In genomic region chr16:86464044-86464443, GRCh38 we compare ENCODE assay signal across 2 cellular contexts.
TF ChIP-seq lines count a peak whose summit lies in the region.

No MANE protein-coding gene starts in this region.

TF ChIP-seq in GM12891, 5 proteins besides CTCF, POLR2A, EP300 and RAD21:
- TF ChIP-seq POU2F2 (IDR thresholded peaks at IDR 0.05; ENCODE audit: low read depth, low read length) = no peak
- TF ChIP-seq POLR2AphosphoS5 (IDR thresholded peaks at IDR 0.05; ENCODE audit: low read depth, low read length) = no peak
- no peak for TF ChIP-seq TAF1 (IDR thresholded peaks at IDR 0.05; ENCODE audit: low read depth, low read length)
- no peak for TF ChIP-seq PAX5 (IDR thresholded peaks at IDR 0.05; ENCODE audit: insufficient read depth, low read length, severe bottlenecking)
- no peak for TF ChIP-seq SPI1 (IDR thresholded peaks at IDR 0.05; ENCODE audit: low read depth, low read length)

TF ChIP-seq in IMR-90, 13 proteins besides CTCF, POLR2A, EP300 and RAD21:
- TF ChIP-seq MAFK (IDR thresholded peaks at IDR 0.05; ENCODE audit: low read depth, low read length) = no peak
- TF ChIP-seq ELK1 (IDR thresholded peaks at IDR 0.05; ENCODE audit: borderline replicate concordance, low read depth, low read length) = no peak
- TF ChIP-seq MXI1 (IDR thresholded peaks at IDR 0.05; ENCODE audit: borderline replicate concordance, low read depth, low read length) = no peak
- TF ChIP-seq CHD1 (IDR thresholded peaks at IDR 0.05; ENCODE audit: low read depth, low read length) = no peak
- TF ChIP-seq FOS (IDR thresholded peaks at IDR 0.05; ENCODE audit: low read depth, low read length) = no peak
- no peak for TF ChIP-seq RCOR1 (IDR thresholded peaks at IDR 0.05; ENCODE audit: insufficient replicate concordance, low read length)
- no peak for TF ChIP-seq NFE2L2 (IDR thresholded peaks at IDR 0.05; ENCODE audit: low read depth, low read length)
- TF ChIP-seq, protein P1, sequence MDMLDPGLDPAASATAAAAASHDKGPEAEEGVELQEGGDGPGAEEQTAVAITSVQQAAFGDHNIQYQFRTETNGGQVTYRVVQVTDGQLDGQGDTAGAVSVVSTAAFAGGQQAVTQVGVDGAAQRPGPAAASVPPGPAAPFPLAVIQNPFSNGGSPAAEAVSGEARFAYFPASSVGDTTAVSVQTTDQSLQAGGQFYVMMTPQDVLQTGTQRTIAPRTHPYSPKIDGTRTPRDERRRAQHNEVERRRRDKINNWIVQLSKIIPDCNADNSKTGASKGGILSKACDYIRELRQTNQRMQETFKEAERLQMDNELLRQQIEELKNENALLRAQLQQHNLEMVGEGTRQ (IDR thresholded peaks at IDR 0.05; ENCODE audit: low read depth, low read length) = no peak
- TF ChIP-seq SMC3 (IDR thresholded peaks at IDR 0.05; ENCODE audit: low read depth, low read length) = no peak
- no peak for TF ChIP-seq RFX5 (IDR thresholded peaks at IDR 0.05; ENCODE audit: low read depth, low read length)
- no peak for TF ChIP-seq MAZ (IDR thresholded peaks at IDR 0.05; ENCODE audit: borderline replicate concordance, low read depth, low read length)
- no peak for TF ChIP-seq CEBPB (IDR thresholded peaks at IDR 0.05; ENCODE audit: low read depth, low read length)
